28 cellular contexts compared by ENCODE assay signal in the genomic region with DNA sequence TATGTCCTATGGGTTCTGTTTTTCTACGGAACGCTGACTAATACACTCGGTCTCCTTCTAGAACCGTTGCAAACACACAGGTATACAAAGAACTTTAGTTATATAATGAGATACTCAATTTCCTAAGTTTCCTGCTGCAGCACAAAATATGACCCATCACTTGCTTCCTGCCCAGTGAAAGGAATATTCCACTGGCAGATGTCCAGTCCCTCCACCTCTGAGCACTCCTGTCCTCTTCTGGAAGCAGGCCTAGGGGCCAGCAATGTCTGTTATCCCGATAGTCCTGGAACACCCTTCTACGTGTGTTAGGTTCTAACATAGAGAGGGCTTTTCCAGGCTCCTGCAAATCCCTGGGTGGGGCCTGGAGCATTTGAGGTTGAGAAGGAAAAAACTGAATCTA. TPM values are rescaled to one million over a fixed set of nuclear protein-coding genes. Genes with fewer than 3 reads are reported as not detected.
"Had no signal": no experiment of that assay in that cellular context is flagged by ENCODE, and none has a peak within 500 bp of the region (broad histone marks: within the 10 kb centered on the region; RNA-seq: fewer than 3 reads in every experiment).

No MANE protein-coding gene starts in this region.

- H3K4me3 Mint-ChIP-seq: activated T-cell treated with anti-CD3 and anti-CD28 coated beads, Interleukin-2, amount 50 U/mL, for 72 hours; effector memory CD8-positive, alpha-beta T cell; memory B cell; naive thymus-derived CD4-positive, alpha-beta T cell; neural crest cell; stimulated activated naive B cell treated with anti-CD40 and anti-IgM and Interleukin-4, amounts not matched to agents 10 μg/mL and 1 μg/mL and 100 μg/mL, for 72 hours; T-helper 1 cell treated with Interleukin-12 subunit alpha and Interleukin-12 subunit beta and Interleukin-4 antibody, amounts not matched to agents 30 μg/mL and 1 μg/mL, for 36 hours had no signal

- DNase-seq: activated CD4-positive, alpha-beta T cell treated with anti-CD3 and anti-CD28 coated beads for 4 hours; activated CD4-positive, alpha-beta T cell treated with anti-CD3 and anti-CD28 coated beads, Interleukin-2, amount 50 U/mL, for 4 hours; activated naive CD4-positive, alpha-beta T cell; activated T-cell treated with anti-CD3 and anti-CD28 coated beads for 4 hours; activated T-cell treated with anti-CD3 and anti-CD28 coated beads, Interleukin-2, amount 50 U/mL, for 72 hours; aorta; effector memory CD8-positive, alpha-beta T cell; foreskin fibroblast; head of caudate nucleus; hippocampal formation; left colon; midbrain; naive thymus-derived CD4-positive, alpha-beta T cell; occipital lobe; right cardiac atrium; stimulated activated CD4-positive, alpha-beta T cell treated with anti-CD3 and anti-CD28 coated beads, Interleukin-15, amount 100 ng/mL, for 24 hours; stimulated activated CD4-positive, alpha-beta T cell treated with anti-CD3 and anti-CD28 coated beads, Interleukin-2, amount 100 ng/mL, for 24 hours; stimulated activated naive B cell treated with anti-CD40 and anti-IgM and Interleukin-4, amounts not matched to agents 10 μg/mL and 1 μg/mL and 100 μg/mL, for 72 hours; stomach; SW 1271; T-helper 9 cell had no signal

- H3K4me1 Mint-ChIP-seq: memory B cell; naive thymus-derived CD4-positive, alpha-beta T cell; neural crest cell; stimulated activated naive B cell treated with anti-CD40 and anti-IgM and Interleukin-4, amounts not matched to agents 10 μg/mL and 1 μg/mL and 100 μg/mL, for 72 hours had no signal

- ATAC-seq: activated naive CD4-positive, alpha-beta T cell treated with anti-CD3 and anti-CD28 coated beads, Interleukin-2, amount 50 U/mL, for 72 hours; activated T-cell treated with anti-CD3 and anti-CD28 coated beads, Interleukin-2, amount 50 U/mL, for 72 hours; body of pancreas; effector memory CD8-positive, alpha-beta T cell; left colon; naive thymus-derived CD4-positive, alpha-beta T cell; right cardiac atrium; stimulated activated naive B cell treated with anti-CD40 and anti-IgM and Interleukin-4, amounts not matched to agents 10 μg/mL and 1 μg/mL and 100 μg/mL, for 72 hours had no signal

- H3K36me3 Mint-ChIP-seq: activated naive CD4-positive, alpha-beta T cell treated with anti-CD3 and anti-CD28 coated beads, Interleukin-2, amount 50 U/mL, for 72 hours; memory B cell; naive thymus-derived CD4-positive, alpha-beta T cell; stimulated activated naive B cell treated with anti-CD40 and anti-IgM and Interleukin-4, amounts not matched to agents 10 μg/mL and 1 μg/mL and 100 μg/mL, for 72 hours had no signal

- H3K9me3 Mint-ChIP-seq: activated T-cell treated with anti-CD3 and anti-CD28 coated beads, Interleukin-2, amount 50 U/mL, for 72 hours; effector memory CD8-positive, alpha-beta T cell; T-helper 1 cell treated with Interleukin-12 subunit alpha and Interleukin-12 subunit beta and Interleukin-4 antibody, amounts not matched to agents 30 μg/mL and 1 μg/mL, for 36 hours had no signal

- H3K27ac Mint-ChIP-seq: activated naive CD4-positive, alpha-beta T cell treated with anti-CD3 and anti-CD28 coated beads, Interleukin-2, amount 50 U/mL, for 72 hours; activated T-cell treated with anti-CD3 and anti-CD28 coated beads, Interleukin-2, amount 50 U/mL, for 72 hours; effector memory CD8-positive, alpha-beta T cell; memory B cell; naive thymus-derived CD4-positive, alpha-beta T cell; stimulated activated naive B cell treated with anti-CD40 and anti-IgM and Interleukin-4, amounts not matched to agents 10 μg/mL and 1 μg/mL and 100 μg/mL, for 72 hours; T-helper 1 cell treated with Interleukin-12 subunit alpha and Interleukin-12 subunit beta and Interleukin-4 antibody, amounts not matched to agents 30 μg/mL and 1 μg/mL, for 36 hours had no signal

RNA-seq across cellular contexts. Expression of a gene that starts 32.7 kb away (rescaled TPM):
- total RNA-seq: activated naive CD4-positive, alpha-beta T cell treated with anti-CD3 and anti-CD28 coated beads, Interleukin-2, amount 50 U/mL, for 72 hours; activated T-cell treated with anti-CD3 and anti-CD28 coated beads, Interleukin-2, amount 50 U/mL, for 72 hours; cardiac septum; naive thymus-derived CD4-positive, alpha-beta T cell; right cardiac atrium; ureter had no signal
